ENCODE assay signal across 8 cellular contexts in genomic region chr20:63518946-63519764, GRCh38. TPM values are rescaled to one million over a fixed set of nuclear protein-coding genes. Genes with fewer than 3 reads are reported as not detected.
DNase-seq lines count a peak whose midpoint lies in the region; ATAC-seq and TF ChIP-seq lines count a peak whose summit lies in the region.

No MANE protein-coding gene starts in this region.

- ATAC-seq in HG03565 (IDR thresholded peaks at IDR 0.05; ENCODE audit: unreplicated experiment) (no peak), GM19397 (IDR thresholded peaks at IDR 0.05; ENCODE audit: unreplicated experiment) (no peak)

- peak overlapping the region; percentile 97 for H3K27ac ChIP-seq in colonic mucosa
- H3K27ac ChIP-seq in mesodermal cell (ENCODE audit: low read depth, low read length, severe bottlenecking): no peak overlapping the region

- peaks cover 5% of the 10 kb centered on the region for H3K4me1 ChIP-seq in colonic mucosa
- H3K4me1 ChIP-seq in mesodermal cell (ENCODE audit: control insufficient read depth, insufficient read depth, low read length, poor library complexity, severe bottlenecking): no peaks in the 10 kb centered on the region

- no peaks in the 10 kb centered on the region for H3K27me3 ChIP-seq in colonic mucosa

- DNase-seq in activated gamma-delta T cell treated with Interleukin-2 at 50 U/mL for 16 hours (peak; percentile 7), activated gamma-delta T cell (lab: John Stamatoyannopoulos, UW) (no peak), colonic mucosa (no peak), ureter (ENCODE audit: low spot score) (peak; percentile 51), HPDE6-E6E7 (ENCODE audit: extremely low spot score) (no peak)

- H3K36me3 ChIP-seq in colonic mucosa (no peaks in the 10 kb centered on the region), mesodermal cell (ENCODE audit: control insufficient read depth, insufficient read depth, low read length) (peaks cover 26% of the 10 kb centered on the region)

- WGBS in mesodermal cell (ENCODE audit: insufficient coverage in 2 of 2), 2 experiments: 59 to 67% methylated on average over 38 of the region's 41 CpGs

- H3K9ac ChIP-seq in colonic mucosa (ENCODE audit: low read depth in 2 of 2, low read length in 2 of 2): peak overlapping the region; percentile 61 to 70

- intact Hi-C loops in colonic mucosa (cut with DNase I): no loop called here

- TF ChIP-seq CTCF in colonic mucosa (IDR thresholded peaks at IDR 0.05): no peak

- H3K9me3 ChIP-seq in colonic mucosa (no peaks in the 10 kb centered on the region), mesodermal cell (ENCODE audit: control insufficient read depth, low read length) (peaks cover 16% of the 10 kb centered on the region)

- peak overlapping the region; percentile 91 for H3K4me3 ChIP-seq in colonic mucosa
- H3K4me3 ChIP-seq in mesodermal cell (ENCODE audit: extremely low read depth, insufficient read depth, low read length, poor library complexity, severe bottlenecking): peak overlapping the region; percentile 80

RNA-seq across cellular contexts. Expression of gene PPDPF, which starts 1.4 kb away (rescaled TPM):
- total RNA-seq in colonic mucosa (100 to 1,000 TPM; 561 to 634 TPM), ureter (507 TPM)
- 264 TPM for polyA plus RNA-seq in mesodermal cell (2013, experiment 1 of 2)
- polyA plus RNA-seq in mesodermal cell (2013, experiment 2 of 2): 214 TPM

RNA-seq across cellular contexts. Expression of gene PTK6, which starts 18.0 kb away (rescaled TPM):
- total RNA-seq in colonic mucosa (10 to 100 TPM; 69.0 to 91.1 TPM), ureter (55.1 TPM)
- not detected for polyA plus RNA-seq in mesodermal cell (2013, experiment 1 of 2)
- not detected for polyA plus RNA-seq in mesodermal cell (2013, experiment 2 of 2)

RNA-seq across cellular contexts. Expression of gene EEF1A2, which starts 20.3 kb away (rescaled TPM):
- total RNA-seq in colonic mucosa (1 to 10 TPM; 1.5 to 3.2 TPM), ureter (20.2 TPM)
- polyA plus RNA-seq in mesodermal cell (2013, experiment 1 of 2): 17.7 TPM
- 13.9 TPM for polyA plus RNA-seq in mesodermal cell (2013, experiment 2 of 2)

RNA-seq across cellular contexts. Expression of gene SRMS, which starts 28.4 kb away (rescaled TPM):
- total RNA-seq in colonic mucosa (under 1 TPM; 0.32 to 0.49 TPM), ureter (0.26 TPM)
- polyA plus RNA-seq in mesodermal cell (2013, experiment 1 of 2): not detected
- polyA plus RNA-seq in mesodermal cell (2013, experiment 2 of 2): not detected

RNA-seq across cellular contexts. Expression of gene FNDC11, which starts 34.8 kb away (rescaled TPM):
- total RNA-seq in colonic mucosa: under 1 TPM; 0.35 to 0.69 TPM
- 3.6 TPM for polyA plus RNA-seq in mesodermal cell (2013, experiment 1 of 2)
- polyA plus RNA-seq in mesodermal cell (2013, experiment 2 of 2): 4.1 TPM
- 1.6 TPM for total RNA-seq in ureter

Comparison
In these comparisons a context has a peak if more than half of its experiments do, and no peak if none do; other contexts are left out.
1. DNase-seq: peak in activated gamma-delta T cell treated with Interleukin-2 at 50 U/mL for 16 hours (single experiment) and ureter (single experiment); none in activated gamma-delta T cell (single experiment), colonic mucosa (single experiment) and HPDE6-E6E7 (single experiment).